16 cellular contexts compared by ENCODE assay signal in the genomic region with DNA sequence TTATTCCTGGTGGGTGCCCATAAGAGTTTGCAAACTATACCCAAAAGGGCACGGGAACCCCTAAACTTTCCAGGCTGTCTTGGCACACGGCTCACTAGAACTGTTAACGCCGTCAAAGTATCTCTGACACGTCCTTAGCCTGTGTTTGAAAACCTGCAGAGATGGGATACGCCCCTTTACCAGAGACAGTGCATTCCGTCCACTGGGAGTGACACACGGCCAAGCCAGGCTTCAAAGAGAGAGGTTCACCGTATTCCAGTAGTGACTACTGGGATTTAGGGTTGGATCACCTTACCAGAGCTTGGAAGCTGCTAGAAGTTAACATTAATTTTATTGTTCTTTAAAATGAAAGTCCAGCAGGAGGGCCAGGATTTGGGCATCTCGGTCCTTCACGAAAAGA.
DNase-seq lines count a peak whose midpoint lies in the region; ATAC-seq and TF ChIP-seq lines count a peak whose summit lies in the region.
"Had no signal": no experiment of that assay in that cellular context is flagged by ENCODE, and none has a peak within 500 bp of the region (broad histone marks: within the 10 kb centered on the region; RNA-seq: fewer than 3 reads in every experiment).

No MANE protein-coding gene starts in this region.

- TF ChIP-seq EP300 in ovary (IDR thresholded peaks at IDR 0.05): no peak

- TF ChIP-seq CTCF in AG10803 (conservative IDR thresholded peaks at IDR 0.05; ENCODE audit: low read length) (peak; percentile 29; the same call in 1 of the 2 replicates), astrocyte of the cerebellum (IDR thresholded peaks at IDR 0.05; ENCODE audit: low read depth, low read length, missing control alignments) (peak; percentile 18), right atrium auricular region (IDR thresholded peaks at IDR 0.05) (no peak), ovary (IDR thresholded peaks at IDR 0.05) (no peak)

- H3K36me3 ChIP-seq in right atrium auricular region: no peaks in the 10 kb centered on the region
- H3K36me3 ChIP-seq in ovary: no peaks in the 10 kb centered on the region
- H3K36me3 ChIP-seq: upper lobe of left lung had no signal

- no peak overlapping the region for H3K4me3 ChIP-seq in AG10803 (ENCODE audit: low read length)
- no peak overlapping the region for H3K4me3 ChIP-seq in astrocyte of the cerebellum (ENCODE audit: low read depth, low read length)
- H3K4me3 ChIP-seq in right atrium auricular region: no peak overlapping the region
- H3K4me3 ChIP-seq in ovary: no peak overlapping the region
- H3K4me3 ChIP-seq: upper lobe of left lung had no signal

- WGBS in ovary, 3 donors: 72 to 74% (median 72%) methylated on average over 11 of the region's 11 CpGs

- TF ChIP-seq POLR2A in ovary (IDR thresholded peaks at IDR 0.05): no peak

- in situ Hi-C loops in astrocyte of the cerebellum (cut with HindIII; ENCODE audit: low sequenced_read_pairs): no loop called here

- no peak for ATAC-seq in GM18502 (IDR thresholded peaks at IDR 0.05; ENCODE audit: poor library complexity, unreplicated experiment)
- ATAC-seq in GM19455 (IDR thresholded peaks at IDR 0.05; ENCODE audit: unreplicated experiment): no peak
- ATAC-seq: activated CD4-positive, alpha-beta T cell treated with anti-CD3 and anti-CD28 coated beads for 36 hours; natural killer cell treated with Interleukin-12 subunit alpha and Interleukin-12 subunit beta and Interleukin-15 and Interleukin-18, amount 100 ng/mL, for 72 hours had no signal

- no peak for DNase-seq in AG10803 (ENCODE audit: low read depth)
- no peak for DNase-seq in astrocyte of the cerebellum (ENCODE audit: low read depth)
- no peak for DNase-seq in right atrium auricular region (ENCODE audit: low spot score)
- peak in 3 of 5 donors; percentile 8 to 33 (median 24) for DNase-seq in ovary
- no peak for DNase-seq in NAMALWA (ENCODE audit: low spot score)
- DNase-seq in stimulated activated naive CD4-positive, alpha-beta T cell (lab: John Stamatoyannopoulos, UW): no peak
- DNase-seq: activated CD4-positive, alpha-beta T cell treated with anti-CD3 and anti-CD28 coated beads for 36 hours; activated T-cell treated with anti-CD3 and anti-CD28 coated beads, Interleukin-2, amount 50 U/mL, for 1 hour; NCI-H446 treated with DMSO at 0.1 percent for 48 hours; SIG-M5; stimulated activated CD4-positive, alpha-beta T cell treated with anti-CD3 and anti-CD28 coated beads, Interleukin-4, amount 100 ng/mL, for 4 hours; T-helper 9 cell; upper lobe of left lung had no signal

- H3K27me3 ChIP-seq in right atrium auricular region (no peaks in the 10 kb centered on the region), ovary (no peaks in the 10 kb centered on the region)
- H3K27me3 ChIP-seq: upper lobe of left lung had no signal

- H3K9me3 ChIP-seq in right atrium auricular region: no peaks in the 10 kb centered on the region
- no peaks in the 10 kb centered on the region for H3K9me3 ChIP-seq in ovary
- H3K9me3 ChIP-seq: upper lobe of left lung had no signal

- H3K27ac ChIP-seq in right atrium auricular region: peak overlapping the region; percentile 24 to 51
- peak overlapping the region in 1 of 2 donors; percentile 61 for H3K27ac ChIP-seq in ovary

- intact Hi-C loops in ovary (cut with DNase I): no loop called here

- H3K4me1 ChIP-seq in right atrium auricular region (peaks cover 0 to 31% of the 10 kb centered on the region in 2 donors), ovary (ENCODE audit: insufficient read depth) (peaks cover 22% of the 10 kb centered on the region)

Comparison
In these comparisons a context has a peak if more than half of its experiments do, and no peak if none do; other contexts are left out.
1. DNase-seq: peak in ovary (3 of 5); none in AG10803 (single experiment), astrocyte of the cerebellum (single experiment), right atrium auricular region (single experiment), NAMALWA (single experiment) and stimulated activated naive CD4-positive, alpha-beta T cell (0 of 6).
2. CTCF ChIP-seq: peak in AG10803 (single experiment) and astrocyte of the cerebellum (single experiment); none in right atrium auricular region (0 of 2) and ovary (0 of 3).